Comparison of ENCODE assay signal across 8 cellular contexts in genomic region chr2:86079981-86080911, GRCh38. TPM values are rescaled to one million over a fixed set of nuclear protein-coding genes. Genes with fewer than 3 reads are reported as not detected.
DNase-seq lines count a peak whose midpoint lies in the region; ATAC-seq and TF ChIP-seq lines count a peak whose summit lies in the region.

No MANE protein-coding gene starts in this region.

- H3F3A ChIP-seq in smooth muscle cell (ENCODE audit: low read depth) = no peaks in the 10 kb centered on the region

- H2AFZ ChIP-seq in hepatocyte (no peak overlapping the region), smooth muscle cell (ENCODE audit: low read depth) (no peak overlapping the region)

- TF ChIP-seq CTCF in ascending aorta (IDR thresholded peaks at IDR 0.05) = peak; percentile 66 to 85 (median 71)
- TF ChIP-seq CTCF in hepatocyte (IDR thresholded peaks at IDR 0.05; ENCODE audit: poor library complexity) = peak; percentile 79
- peak; percentile 69 for TF ChIP-seq CTCF in smooth muscle cell (IDR thresholded peaks at IDR 0.05; ENCODE audit: borderline replicate concordance, insufficient read depth, poor library complexity, severe bottlenecking)

- peak; percentile 81 for DNase-seq in DMS 273 (lab: John Stamatoyannopoulos, UW; ENCODE audit: unreplicated experiment)
- DNase-seq in DMS 273 treated with DMSO at 0.1 percent for 48 hours (lab: John Stamatoyannopoulos, UW) = no peak
- DNase-seq in NAMALWA (ENCODE audit: low spot score) = peak; percentile 85
- DNase-seq in T-helper 9 cell = peak; percentile 84
- DNase-seq in ascending aorta (ENCODE audit: low spot score in 2 of 2) = peak; percentile 50 to 89
- peak; percentile 92 for DNase-seq in hepatocyte (ENCODE audit: low spot score)
- DNase-seq in smooth muscle cell (lab: John Stamatoyannopoulos, UW; ENCODE audit: unreplicated experiment) = peak; percentile 4

- no peak overlapping the region for H3K4me3 ChIP-seq in ascending aorta
- no peak overlapping the region for H3K4me3 ChIP-seq in hepatocyte
- H3K4me3 ChIP-seq in smooth muscle cell = no peak overlapping the region

- no peaks in the 10 kb centered on the region for H3K9me2 ChIP-seq in hepatocyte (replicated peaks; ENCODE audit: insufficient read depth)

- H3K27ac ChIP-seq in ascending aorta = no peak overlapping the region
- peak overlapping the region; percentile 86 for H3K27ac ChIP-seq in hepatocyte
- H3K27ac ChIP-seq in smooth muscle cell (ENCODE audit: low read depth) = no peak overlapping the region

- H3K27me3 ChIP-seq in ascending aorta (no peaks in the 10 kb centered on the region), hepatocyte (no peaks in the 10 kb centered on the region), smooth muscle cell (ENCODE audit: low read depth) (no peaks in the 10 kb centered on the region)

- no peak overlapping the region for H3K9ac ChIP-seq in smooth muscle cell (ENCODE audit: low read depth)

- H3K9me3 ChIP-seq in ascending aorta (no peaks in the 10 kb centered on the region), hepatocyte (ENCODE audit: low read depth) (no peaks in the 10 kb centered on the region), smooth muscle cell (replicated peaks; ENCODE audit: low read depth) (no peaks in the 10 kb centered on the region)

- H4K20me1 ChIP-seq in hepatocyte (ENCODE audit: insufficient read depth, poor library complexity, severe bottlenecking) (no peaks in the 10 kb centered on the region), smooth muscle cell (ENCODE audit: low read depth) (no peaks in the 10 kb centered on the region)

- ATAC-seq in HG02571 (IDR thresholded peaks at IDR 0.05; ENCODE audit: unreplicated experiment) = peak; percentile 73

- no peaks in the 10 kb centered on the region for H3K79me2 ChIP-seq in hepatocyte
- no peaks in the 10 kb centered on the region for H3K79me2 ChIP-seq in smooth muscle cell (ENCODE audit: low read depth)

- intact Hi-C loops in ascending aorta (cut with DNase I) = loop anchor here (1.0 to 2.0 kb wide), 2 partner anchors 193 to 253 kb away; no protein-coding TSS in a partner anchor

- H3K4me1 ChIP-seq in ascending aorta (peaks cover 0 to 3% of the 10 kb centered on the region in 2 donors), hepatocyte (ENCODE audit: insufficient read depth) (peaks cover 8% of the 10 kb centered on the region), smooth muscle cell (ENCODE audit: low read depth) (no peaks in the 10 kb centered on the region)

- 55% methylated on average over 14 of the region's 14 CpGs for WGBS in hepatocyte (ENCODE audit: low lambda C conversion rate, missing lambda C conversion rate)
- WGBS in smooth muscle cell (ENCODE audit: low lambda C conversion rate) = 75% methylated on average over 14 of the region's 14 CpGs

- H3K4me2 ChIP-seq in hepatocyte = peak overlapping the region; percentile 41
- no peak overlapping the region for H3K4me2 ChIP-seq in smooth muscle cell

- H3K36me3 ChIP-seq in ascending aorta = peaks cover 19 to 35% of the 10 kb centered on the region in 2 donors
- H3K36me3 ChIP-seq in hepatocyte (replicated peaks; ENCODE audit: insufficient read depth, low read depth) = no peaks in the 10 kb centered on the region
- peaks cover 5% of the 10 kb centered on the region for H3K36me3 ChIP-seq in smooth muscle cell (ENCODE audit: low read depth)

RNA-seq across cellular contexts. Expression of gene POLR1A, which starts 25.4 kb away (rescaled TPM):
- total RNA-seq in ascending aorta (8.0 TPM), hepatocyte (19.0 and 19.1 TPM in 2 replicates), smooth muscle cell (12.2 and 20.8 TPM in 2 replicates)
- polyA plus RNA-seq in hepatocyte (6.3 and 7.8 TPM in 2 replicates), smooth muscle cell (4.9 and 6.0 TPM in 2 replicates)

RNA-seq across cellular contexts. Expression of gene PTCD3, which starts 25.8 kb away (rescaled TPM):
- total RNA-seq in ascending aorta = 123 TPM
- 78.6 and 92.1 TPM in 2 replicates for total RNA-seq in hepatocyte
- 54.2 and 59.2 TPM in 2 replicates for polyA plus RNA-seq in hepatocyte
- total RNA-seq in smooth muscle cell = 78.7 and 147 TPM in 2 replicates
- 42.2 and 58.7 TPM in 2 replicates for polyA plus RNA-seq in smooth muscle cell
